Comparison of ENCODE assay signal across 8 cellular contexts in the genomic region with DNA sequence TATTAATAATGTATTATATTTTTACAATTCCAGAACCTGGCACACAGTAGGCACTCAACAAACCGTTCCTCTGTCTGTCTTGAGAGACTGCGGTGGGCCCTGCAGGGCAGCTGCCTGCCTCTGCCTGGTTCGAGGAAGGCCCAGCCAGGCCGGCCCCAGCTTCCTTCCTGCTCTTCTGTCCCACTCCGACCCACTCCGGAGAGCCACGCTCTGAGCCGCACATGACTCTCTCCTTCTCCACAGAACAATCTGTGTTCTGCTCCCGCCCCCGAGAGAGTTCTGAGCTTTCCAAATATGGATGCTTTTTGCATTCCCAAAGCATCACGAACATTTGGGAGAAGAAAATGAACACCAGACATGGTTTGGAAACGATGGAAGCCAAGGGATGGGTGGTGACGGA. TPM values are rescaled to one million over a fixed set of nuclear protein-coding genes. Genes with fewer than 3 reads are reported as not detected.
A peak's percentile ranks its signal among the peaks of the same experiment; 100 is the strongest.
DNase-seq lines count a peak whose midpoint lies in the region; ATAC-seq and TF ChIP-seq lines count a peak whose summit lies in the region.

No MANE protein-coding gene starts in this region.

- peaks cover 3% of the 10 kb centered on the region for H3K27me3 Mint-ChIP-seq in activated CD4-positive, alpha-beta T cell treated with anti-CD3 and anti-CD28 coated beads for 36 hours

- TF ChIP-seq CTCF in fibroblast of pulmonary artery (IDR thresholded peaks at IDR 0.05; ENCODE audit: low read length, missing control alignments), result no peak

- CTCF ChIA-PET in activated CD4-positive, alpha-beta T cell treated with anti-CD3 and anti-CD28 coated beads for 36 hours (lab: Charles Lee), result interaction anchor here (0.6 to 4.5 kb wide), 28 partner anchors 8 to 1917 kb away, joined by 3 to 22 read pairs (median 4); a partner anchor contains a TSS

- peak; percentile 36 for DNase-seq in activated CD4-positive, alpha-beta T cell treated with anti-CD3 and anti-CD28 coated beads for 36 hours
- DNase-seq in activated CD4-positive, alpha-beta T cell treated with anti-CD3 and anti-CD28 coated beads, Interleukin-2, amount 50 U/mL, for 1 hour, result no peak
- peak; percentile 11 to 23 for DNase-seq in activated CD4-positive, alpha-beta T cell treated with anti-CD3 and anti-CD28 coated beads, Interleukin-2, amount 50 U/mL, for 48 hours
- DNase-seq in fibroblast of pulmonary artery (ENCODE audit: low read depth), result peak; percentile 31
- peak; percentile 51 for DNase-seq in occipital lobe (lab: John Stamatoyannopoulos, UW)
- no peak for DNase-seq in HT-29 (ENCODE audit: low spot score)
- DNase-seq in SIG-M5 (lab: John Stamatoyannopoulos, UW), result no peak

- peak overlapping the region; percentile 62 for H3K4me3 ChIP-seq in fibroblast of pulmonary artery (replicated peaks; ENCODE audit: low read depth, low read length)

- peak overlapping the region; percentile 79 for H3K27ac Mint-ChIP-seq in activated CD4-positive, alpha-beta T cell treated with anti-CD3 and anti-CD28 coated beads for 36 hours

- peak overlapping the region; percentile 74 for H3K4me3 Mint-ChIP-seq in activated CD4-positive, alpha-beta T cell treated with anti-CD3 and anti-CD28 coated beads for 36 hours

- no peaks in the 10 kb centered on the region for H3K36me3 Mint-ChIP-seq in activated CD4-positive, alpha-beta T cell treated with anti-CD3 and anti-CD28 coated beads for 36 hours (ENCODE audit: low read depth)

- H3K9me3 Mint-ChIP-seq in activated CD4-positive, alpha-beta T cell treated with anti-CD3 and anti-CD28 coated beads for 36 hours (ENCODE audit: low read depth), result peaks cover 8% of the 10 kb centered on the region

- POLR2A ChIA-PET in activated CD4-positive, alpha-beta T cell treated with anti-CD3 and anti-CD28 coated beads for 36 hours (lab: Charles Lee), result interaction anchor here (0.6 to 1.8 kb wide), 4 partner anchors 15 to 819 kb away, joined by 3 to 12 read pairs (median 6); no protein-coding TSS in a partner anchor

- intact Hi-C loops in activated CD4-positive, alpha-beta T cell treated with anti-CD3 and anti-CD28 coated beads for 36 hours (cut with DNase I, micrococcal nuclease), result loop anchor here (1.0 to 10.0 kb wide), 18 partner anchors 57 to 1348 kb away; a partner anchor contains a TSS

- peaks cover 32% of the 10 kb centered on the region for H3K4me1 Mint-ChIP-seq in activated CD4-positive, alpha-beta T cell treated with anti-CD3 and anti-CD28 coated beads for 36 hours

- ATAC-seq in activated CD4-positive, alpha-beta T cell treated with anti-CD3 and anti-CD28 coated beads for 36 hours, result no peak
- no peak for ATAC-seq in HG02840 (IDR thresholded peaks at IDR 0.05; ENCODE audit: low FRiP score, unreplicated experiment)

RNA-seq across cellular contexts. Expression of a gene that starts 57.3 kb away (rescaled TPM):
- total RNA-seq in activated CD4-positive, alpha-beta T cell treated with anti-CD3 and anti-CD28 coated beads for 36 hours, result 1 to 10 TPM; 5.8 to 8.2 TPM
- 23.2 TPM for total RNA-seq in occipital lobe
- 3.8 and 7.4 TPM in 2 replicates for total RNA-seq in HT-29 (2014; rRNA removed; shearing (Covaris generic))

Comparison
In these comparisons a context has a peak if more than half of its experiments do, and no peak if none do; other contexts are left out.
1. DNase-seq: peak in activated CD4-positive, alpha-beta T cell treated with anti-CD3 and anti-CD28 coated beads for 36 hours (single experiment), activated CD4-positive, alpha-beta T cell treated with anti-CD3 and anti-CD28 coated beads, Interleukin-2, amount 50 U/mL, for 48 hours (2 of 2), fibroblast of pulmonary artery (single experiment) and occipital lobe (single experiment); none in activated CD4-positive, alpha-beta T cell treated with anti-CD3 and anti-CD28 coated beads, Interleukin-2, amount 50 U/mL, for 1 hour (single experiment), HT-29 (single experiment) and SIG-M5 (single experiment).